In genomic region chr17:77240976-77241375, GRCh38 we compare ENCODE assay signal across 20 cellular contexts.
DNase-seq lines count a peak whose midpoint lies in the region; ATAC-seq and TF ChIP-seq lines count a peak whose summit lies in the region.
"Had no signal": no experiment of that assay in that cellular context is flagged by ENCODE, and none has a peak within 500 bp of the region (broad histone marks: within the 10 kb centered on the region; RNA-seq: fewer than 3 reads in every experiment).

No MANE protein-coding gene starts in this region.

- POLR2A ChIA-PET in A673 (lab: Charles Lee; ENCODE audit: low non-redundant PET), result interaction anchor here (0.6 kb wide), 1 partner anchor 35 kb away, joined by 7 read pairs; no protein-coding TSS in a partner anchor

- H3K4me1 ChIP-seq in A673 (ENCODE audit: insufficient read depth, low read length, poor library complexity, severe bottlenecking) (peaks cover 30% of the 10 kb centered on the region), neuronal stem cell (ENCODE audit: control insufficient read depth in 2 of 2, insufficient read depth in 1 of 2, low read depth in 1 of 2, low read length in 2 of 2) (peaks cover 0 to 2% of the 10 kb centered on the region in 2 donors), gastroesophageal sphincter (peaks cover 0 to 10% (median under 1%) of the 10 kb centered on the region in 3 donors)
- H3K4me1 ChIP-seq: A549, Caco-2 had no signal

- H3K18ac ChIP-seq in neuronal stem cell (ENCODE audit: low read length), result no peak overlapping the region

- H3K4me3 ChIP-seq in A673 (ENCODE audit: low read depth, low read length, poor library complexity, severe bottlenecking) (no peak overlapping the region), SK-N-MC (no peak overlapping the region), neuronal stem cell (ENCODE audit: low read length in 2 of 2) (no peak overlapping the region), gastroesophageal sphincter (no peak overlapping the region)
- H3K4me3 ChIP-seq: A549, GM12878 had no signal

- no peaks in the 10 kb centered on the region for H3K79me1 ChIP-seq in neuronal stem cell (ENCODE audit: low read depth, low read length)

- no peak overlapping the region for H3K9ac ChIP-seq in SK-N-MC (ENCODE audit: insufficient read length)
- H3K9ac ChIP-seq in neuronal stem cell (ENCODE audit: low read depth, low read length, poor library complexity), result no peak overlapping the region

- no peak overlapping the region for H2AK5ac ChIP-seq in neuronal stem cell (ENCODE audit: low read depth, low read length)

- H3K14ac ChIP-seq in neuronal stem cell (ENCODE audit: low read length), result no peak overlapping the region

- ATAC-seq in HG03095 (IDR thresholded peaks at IDR 0.05; ENCODE audit: unreplicated experiment), result no peak
- no peak for ATAC-seq in gastroesophageal sphincter
- ATAC-seq: A549; CD8-positive, alpha-beta T cell; GM12878 had no signal

- no peak overlapping the region for H4K8ac ChIP-seq in neuronal stem cell (ENCODE audit: low read depth, low read length)

- no peak for TF ChIP-seq POLR2A in gastroesophageal sphincter (IDR thresholded peaks at IDR 0.05)

- CTCF ChIA-PET in A673 (lab: Charles Lee), result interaction anchor here (0.6 kb wide), 1 partner anchor 184 kb away, joined by 3 read pairs; no protein-coding TSS in a partner anchor

- no peak overlapping the region for H2BK12ac ChIP-seq in neuronal stem cell (ENCODE audit: low read length)

- BruUV-seq in A673 (replicated peaks; lab: Mats Ljungman, UMichigan), result no TSS peak

- H2BK120ac ChIP-seq in neuronal stem cell (ENCODE audit: low read depth, low read length), result no peak overlapping the region

- no peak overlapping the region for H4K91ac ChIP-seq in neuronal stem cell (ENCODE audit: low read depth, low read length, poor library complexity)

- H3K27ac ChIP-seq in A673 (ENCODE audit: low read depth, low read length, poor library complexity, severe bottlenecking) (peak overlapping the region; percentile 30), SK-N-MC (peak overlapping the region; percentile 42; the same call in 1 of the 2 replicates), neuronal stem cell (replicated peaks; ENCODE audit: low read length) (no peak overlapping the region), gastroesophageal sphincter (no peak overlapping the region)
- H3K27ac ChIP-seq: C4-2B had no signal

- peak overlapping the region; percentile 35 for H2AFZ ChIP-seq in neuronal stem cell (ENCODE audit: low read length)

- H2BK15ac ChIP-seq in neuronal stem cell (ENCODE audit: low read length), result no peak overlapping the region

- H3K23ac ChIP-seq in neuronal stem cell (ENCODE audit: low read depth, low read length, poor library complexity), result no peak overlapping the region

- WGBS in neuronal stem cell (ENCODE audit: extremely low coverage in 2 of 2, insufficient read length in 2 of 2, insufficient replicate concordance in 1 of 2), 2 donors, result no CpG with 5 or more reads among the region's 15 CpGs
- 93% methylated on average over 10 of the region's 15 CpGs; no CpG with 5 or more reads in 1 of the 2 donors for WGBS in gastroesophageal sphincter (ENCODE audit: low coverage in 1 of 2), 2 donors

- no peak for TF ChIP-seq CTCF in A673 (conservative IDR thresholded peaks at IDR 0.05; ENCODE audit: low read depth, low read length)
- TF ChIP-seq CTCF in gastroesophageal sphincter (IDR thresholded peaks at IDR 0.05), result no peak

- H2BK5ac ChIP-seq in neuronal stem cell (ENCODE audit: low read length), result peak overlapping the region; percentile 35

- no peak overlapping the region for H3K4me2 ChIP-seq in neuronal stem cell (ENCODE audit: insufficient read depth, low read length, poor library complexity, severe bottlenecking)
- H3K4me2 ChIP-seq: A549 had no signal

- H3K9me3 ChIP-seq in A673 (ENCODE audit: low read depth, low read length, poor library complexity, severe bottlenecking) (no peaks in the 10 kb centered on the region), SK-N-MC (ENCODE audit: low read depth, low read length) (no peaks in the 10 kb centered on the region; the same call in 1 of the 2 replicates), neuronal stem cell (replicated peaks in 1 of 2; ENCODE audit: control insufficient read depth in 2 of 2, insufficient read depth in 1 of 2, low read depth in 1 of 2, low read length in 2 of 2) (no peaks in the 10 kb centered on the region), gastroesophageal sphincter (no peaks in the 10 kb centered on the region)
- H3K9me3 ChIP-seq: A549, Caco-2 had no signal

- H3K27me3 ChIP-seq in A673 (replicated peaks; ENCODE audit: insufficient read depth, low read depth, low read length, poor library complexity) (no peaks in the 10 kb centered on the region), neuronal stem cell (ENCODE audit: control insufficient read depth in 3 of 3, insufficient read depth in 3 of 3, low read depth in 1 of 3, low read length in 3 of 3) (no peaks in the 10 kb centered on the region), gastroesophageal sphincter (peaks cover 8% of the 10 kb centered on the region)

- intact Hi-C loops in A673 (cut with micrococcal nuclease; ENCODE audit: unreplicated experiment), result loop anchor here (10.0 kb wide), 1 partner anchor 376 kb away; the partner anchor contains the start of gene MGAT5B

- H3K4ac ChIP-seq in neuronal stem cell (ENCODE audit: low read length), result no peak overlapping the region

- no peaks in the 10 kb centered on the region for H3K36me3 ChIP-seq in A673 (ENCODE audit: insufficient read depth, low read length, poor library complexity, severe bottlenecking)
- H3K36me3 ChIP-seq in SK-N-MC (ENCODE audit: insufficient read depth, low read length), result no peaks in the 10 kb centered on the region
- no peaks in the 10 kb centered on the region for H3K36me3 ChIP-seq in neuronal stem cell (replicated peaks in 1 of 2; ENCODE audit: control insufficient read depth in 2 of 2, insufficient read depth in 2 of 2, low read length in 2 of 2)
- H3K36me3 ChIP-seq in gastroesophageal sphincter, result no peaks in the 10 kb centered on the region

- TF ChIP-seq EP300 in gastroesophageal sphincter (IDR thresholded peaks at IDR 0.05), result no peak

- no peak for DNase-seq in A673 (ENCODE audit: low spot score)
- DNase-seq in D341Med (ENCODE audit: low spot score), result peak; percentile 50
- no peak for DNase-seq in SK-N-MC (ENCODE audit: low read depth, low spot score)
- DNase-seq in neuronal stem cell (ENCODE audit: low spot score), result no peak
- no peak for DNase-seq in NCI-H774 (lab: John Stamatoyannopoulos, UW)
- DNase-seq: 8988T; Caco-2; CD4-positive, CD25-positive, alpha-beta regulatory T cell; CD8-positive, alpha-beta T cell; DMS 273 treated with DMSO at 0.1 percent for 48 hours; DMS79; EL; GDM1; GOT3; HCEC 1CT had no signal

Comparison
In these comparisons a context has a peak if more than half of its experiments do, and no peak if none do; other contexts are left out.
1. H3K27ac ChIP-seq: peak in A673 (single experiment) and SK-N-MC (single experiment); none in neuronal stem cell (single experiment) and gastroesophageal sphincter (0 of 4).